Comparison of ENCODE assay signal across 16 cellular contexts in genomic region chr1:198837276-198838021, GRCh38.
DNase-seq lines count a peak whose midpoint lies in the region; ATAC-seq, FAIRE-seq and TF ChIP-seq lines count a peak whose summit lies in the region.
"Had no signal": no experiment of that assay in that cellular context is flagged by ENCODE, and none has a peak within 500 bp of the region (broad histone marks: within the 10 kb centered on the region; RNA-seq: fewer than 3 reads in every experiment).

No MANE protein-coding gene starts in this region.

- H3K9me1 ChIP-seq in keratinocyte (ENCODE audit: control insufficient read depth, extremely low read depth, insufficient read depth, low read length) = no peaks in the 10 kb centered on the region

- no peaks in the 10 kb centered on the region for H3K36me3 ChIP-seq in PC-3 (ENCODE audit: low read depth, low read length)
- no peaks in the 10 kb centered on the region for H3K36me3 ChIP-seq in keratinocyte (ENCODE audit: control insufficient read depth in 2 of 2, extremely low read depth in 1 of 2, insufficient read depth in 2 of 2, low read length in 2 of 2)

- H3K9ac ChIP-seq in PC-3 (ENCODE audit: low read length) = no peak overlapping the region
- H3K9ac ChIP-seq in keratinocyte (ENCODE audit: control insufficient read depth, extremely low read depth, insufficient read depth, low read length) = no peak overlapping the region
- H3K9ac ChIP-seq: BLaER1 treated with 17β-estradiol and CSF1 and Interleukin-3, amounts not matched to agents 10 nM and 100 nM; GM23248 had no signal

- FAIRE-seq in keratinocyte (lab: Jason Lieb, UNC) = no peak

- POLR2A ChIA-PET in PC-3 (lab: Charles Lee; ENCODE audit: unreplicated experiment) = interaction anchor here (0.7 kb wide), 2 partner anchors 15 to 99 kb away, joined by 3 read pairs; no protein-coding TSS in a partner anchor

- H3K4me2 ChIP-seq in PC-3 (ENCODE audit: low read length) (peak overlapping the region; percentile 46; the same call in 1 of the 2 replicates), keratinocyte (ENCODE audit: control insufficient read depth, extremely low read depth, insufficient read depth, low read depth, low read length) (peak overlapping the region; percentile 69)
- H3K4me2 ChIP-seq: BLaER1 treated with 17β-estradiol and CSF1 and Interleukin-3, amounts not matched to agents 10 nM and 100 nM had no signal

- H3K27me3 ChIP-seq in PC-3 (ENCODE audit: low read length) (no peaks in the 10 kb centered on the region), keratinocyte (ENCODE audit: control insufficient read depth, extremely low read depth, insufficient read depth, low read length) (no peaks in the 10 kb centered on the region)
- H3K27me3 ChIP-seq: BLaER1 treated with 17β-estradiol and CSF1 and Interleukin-3, amounts not matched to agents 10 nM and 100 nM; dorsolateral prefrontal cortex had no signal

- TF ChIP-seq CTCF in PC-3 (conservative IDR thresholded peaks at IDR 0.05; ENCODE audit: low read depth, low read length) = no peak
- peak in 1 of 3 experiments; percentile 8 for TF ChIP-seq CTCF in keratinocyte (optimal IDR thresholded peaks at IDR 0.05 in 1 of 3, IDR thresholded peaks at IDR 0.05 in 1 of 3, conservative IDR thresholded peaks at IDR 0.05 in 1 of 3; ENCODE audit: extremely low read depth in 1 of 3, insufficient read depth in 2 of 3, low read length in 3 of 3)
- no peak for TF ChIP-seq CTCF in omental fat pad (IDR thresholded peaks at IDR 0.05)

- H3K4me3 ChIP-seq in PC-3 (ENCODE audit: low read length) = no peak overlapping the region
- H3K4me3 ChIP-seq in keratinocyte (ENCODE audit: control insufficient read depth in 2 of 3, extremely low read depth in 1 of 3, insufficient read depth in 2 of 3, low read depth in 1 of 3, low read length in 3 of 3) = peak overlapping the region in 2 of 3 experiments; percentile 3 to 30
- H3K4me3 ChIP-seq: BLaER1 treated with 17β-estradiol and CSF1 and Interleukin-3, amounts not matched to agents 10 nM and 100 nM; dorsolateral prefrontal cortex; GM23248 had no signal

- H3K27ac ChIP-seq in PC-3 (ENCODE audit: low read length) (peak overlapping the region; percentile 55), keratinocyte (ENCODE audit: control insufficient read depth, insufficient read depth, low read length) (peak overlapping the region; percentile 1)
- H3K27ac ChIP-seq: BLaER1 treated with 17β-estradiol and CSF1 and Interleukin-3, amounts not matched to agents 10 nM and 100 nM; GM23248 had no signal

- ATAC-seq in GM18511 (IDR thresholded peaks at IDR 0.05; ENCODE audit: unreplicated experiment) = peak; percentile 56
- peak; percentile 87 for ATAC-seq in PC-3
- ATAC-seq in omental fat pad (ENCODE audit: low FRiP score) = no peak
- no peak for ATAC-seq in activated CD4-positive, CD25-positive, alpha-beta regulatory T cell treated with anti-CD3 and anti-CD28 coated beads, Interleukin-2, amount 50 U/mL, for 24 hours

- no peaks in the 10 kb centered on the region for H3K9me2 ChIP-seq in PC-3 (replicated peaks; ENCODE audit: low read length)

- H4K20me1 ChIP-seq in PC-3 (ENCODE audit: low read length) (no peaks in the 10 kb centered on the region), keratinocyte (ENCODE audit: control insufficient read depth, extremely low read depth, insufficient read depth, low read length) (no peaks in the 10 kb centered on the region)
- H4K20me1 ChIP-seq: BLaER1 treated with 17β-estradiol and CSF1 and Interleukin-3, amounts not matched to agents 10 nM and 100 nM had no signal

- CTCF ChIA-PET in PC-3 (lab: Charles Lee) = no interaction called here

- H3K9me3 ChIP-seq in PC-3 (ENCODE audit: low read length) = no peaks in the 10 kb centered on the region
- no peaks in the 10 kb centered on the region for H3K9me3 ChIP-seq in keratinocyte (ENCODE audit: control insufficient read depth, low read depth, low read length)

- intact Hi-C loops in PC-3 (cut with micrococcal nuclease) = loop anchor here (2.0 to 5.0 kb wide), 3 partner anchors 53 to 100 kb away; no protein-coding TSS in a partner anchor

- DNase-seq in KBM-7 = peak; percentile 33
- DNase-seq in PC-3 = peak; percentile 18
- no peak for DNase-seq in keratinocyte (ENCODE audit: low read depth, low spot score)
- DNase-seq in dedifferentiated amniotic fluid mesenchymal stem cell (ENCODE audit: extremely low spot score) = no peak
- no peak for DNase-seq in omental fat pad (ENCODE audit: low spot score)
- DNase-seq in SK-N-DZ (ENCODE audit: low spot score) = no peak
- DNase-seq: activated CD4-positive, alpha-beta T cell treated with anti-CD3 and anti-CD28 coated beads, Interleukin-2, amount 50 U/mL, for 48 hours; dorsolateral prefrontal cortex; GM23248; Karpas-422; mesenchymal stem cell; occipital lobe; stimulated activated naive CD4-positive, alpha-beta T cell had no signal

- H3K79me2 ChIP-seq in PC-3 (ENCODE audit: low read length) (no peaks in the 10 kb centered on the region), keratinocyte (ENCODE audit: control insufficient read depth, insufficient read depth, low read length) (no peaks in the 10 kb centered on the region)

- in situ Hi-C loops in KBM-7 (cut with MboI; ENCODE audit: low pct_unique_long_range_greater_than_20kb, low sequenced_read_pairs) = no loop called here

- peaks cover 18% of the 10 kb centered on the region for H3K4me1 ChIP-seq in PC-3 (ENCODE audit: insufficient read depth, low read length)
- peaks cover 9% of the 10 kb centered on the region for H3K4me1 ChIP-seq in keratinocyte (ENCODE audit: control insufficient read depth, extremely low read depth, insufficient read depth, low read length)

- H2AFZ ChIP-seq in PC-3 (ENCODE audit: low read length) = no peak overlapping the region
- peak overlapping the region; percentile 36 for H2AFZ ChIP-seq in keratinocyte (ENCODE audit: control insufficient read depth, low read length)
- H2AFZ ChIP-seq: GM23248 had no signal

- no peaks in the 10 kb centered on the region for H3F3A ChIP-seq in PC-3 (ENCODE audit: low read length, unreplicated experiment)

- BruUV-seq in PC-3 (replicated peaks; lab: Mats Ljungman, UMichigan) = no TSS peak

- dilution Hi-C loops in keratinocyte (cut with MboI; ENCODE audit: extremely low pct_ligation_motif_present, low sequenced_read_pairs) = no loop called here

Comparison
In these comparisons a context has a peak if more than half of its experiments do, and no peak if none do; other contexts are left out.
1. ATAC-seq: peak in GM18511 (single experiment) and PC-3 (single experiment); none in omental fat pad (single experiment) and activated CD4-positive, CD25-positive, alpha-beta regulatory T cell treated with anti-CD3 and anti-CD28 coated beads, Interleukin-2, amount 50 U/mL, for 24 hours (0 of 2).
2. DNase-seq: peak in KBM-7 (single experiment) and PC-3 (single experiment); none in keratinocyte (single experiment), dedifferentiated amniotic fluid mesenchymal stem cell (single experiment), omental fat pad (single experiment) and SK-N-DZ (single experiment).